In the genomic region with DNA sequence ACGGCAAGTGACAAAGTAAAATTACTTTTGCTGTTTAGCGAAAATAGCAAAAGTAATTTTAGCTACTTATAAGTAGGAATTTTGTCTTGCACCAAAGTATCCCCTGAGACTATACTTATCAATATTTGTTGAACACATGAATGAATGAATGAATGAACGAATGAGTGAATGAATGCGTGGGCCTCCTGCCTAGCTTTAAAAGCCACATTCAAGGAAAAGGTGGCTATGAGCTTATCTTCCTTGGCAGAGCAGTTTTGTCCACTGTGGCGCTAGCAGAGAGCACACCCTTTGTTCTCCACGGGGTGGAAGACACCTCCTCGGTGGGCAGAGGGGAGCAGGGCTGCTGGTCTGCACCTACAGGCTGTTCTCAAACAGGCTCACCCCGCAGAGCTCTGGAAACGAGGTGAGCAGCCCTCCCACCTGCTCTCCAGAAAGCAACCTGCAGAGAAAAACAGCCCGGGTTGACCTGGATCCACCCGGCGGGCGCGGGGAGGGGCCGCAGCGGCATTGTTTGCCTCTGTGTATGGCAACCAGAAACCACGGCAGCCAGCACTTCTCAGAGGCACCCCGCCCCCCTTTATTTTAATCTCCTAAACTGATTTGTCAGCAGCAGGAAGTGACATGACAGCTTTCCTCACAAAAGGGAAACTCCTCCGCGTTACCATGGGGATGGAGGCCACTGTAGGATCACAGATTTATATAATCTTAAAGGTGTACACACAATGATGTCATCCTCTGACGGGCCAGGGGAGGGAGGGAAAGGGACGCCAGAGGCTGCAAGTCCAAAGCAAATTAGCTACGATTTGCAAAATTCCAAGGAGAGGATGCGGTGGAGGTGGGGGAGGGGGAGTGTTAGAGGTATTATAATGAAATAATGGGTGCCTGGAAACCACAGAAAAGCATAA, we compare ENCODE assay signal across 1 cellular context.
TF ChIP-seq lines count a peak whose summit lies in the region.

No MANE protein-coding gene starts in this region.

TF ChIP-seq in IMR-90, 13 proteins besides CTCF, POLR2A, EP300 and RAD21 (continued from another document):
- TF ChIP-seq, protein P1, sequence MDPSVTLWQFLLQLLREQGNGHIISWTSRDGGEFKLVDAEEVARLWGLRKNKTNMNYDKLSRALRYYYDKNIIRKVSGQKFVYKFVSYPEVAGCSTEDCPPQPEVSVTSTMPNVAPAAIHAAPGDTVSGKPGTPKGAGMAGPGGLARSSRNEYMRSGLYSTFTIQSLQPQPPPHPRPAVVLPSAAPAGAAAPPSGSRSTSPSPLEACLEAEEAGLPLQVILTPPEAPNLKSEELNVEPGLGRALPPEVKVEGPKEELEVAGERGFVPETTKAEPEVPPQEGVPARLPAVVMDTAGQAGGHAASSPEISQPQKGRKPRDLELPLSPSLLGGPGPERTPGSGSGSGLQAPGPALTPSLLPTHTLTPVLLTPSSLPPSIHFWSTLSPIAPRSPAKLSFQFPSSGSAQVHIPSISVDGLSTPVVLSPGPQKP (IDR thresholded peaks at IDR 0.05; ENCODE audit: borderline replicate concordance, low read depth, low read length): no peak
- TF ChIP-seq FOS (IDR thresholded peaks at IDR 0.05; ENCODE audit: low read depth, low read length) (peak; percentile 36; the same call in 1 of the 2 replicates), SMC3 (IDR thresholded peaks at IDR 0.05; ENCODE audit: low read depth, low read length) (peak; percentile 33; the same call in 1 of the 2 replicates), BHLHE40 (IDR thresholded peaks at IDR 0.05; ENCODE audit: low read depth, low read length) (no peak), NFE2L2 (IDR thresholded peaks at IDR 0.05; ENCODE audit: low read depth, low read length) (peak; percentile 78), MAFK (IDR thresholded peaks at IDR 0.05; ENCODE audit: low read depth, low read length) (no peak)
